ENCODE assay signal across 18 cellular contexts in genomic region chr6:42907336-42907735, GRCh38. TPM values are rescaled to one million over a fixed set of nuclear protein-coding genes. Genes with fewer than 3 reads are reported as not detected.
DNase-seq lines count a peak whose midpoint lies in the region; ATAC-seq and TF ChIP-seq lines count a peak whose summit lies in the region.
"Had no signal": no experiment of that assay in that cellular context is flagged by ENCODE, and none has a peak within 500 bp of the region (broad histone marks: within the 10 kb centered on the region; RNA-seq: fewer than 3 reads in every experiment).

No MANE protein-coding gene starts in this region.

- peaks cover 3% of the 10 kb centered on the region; the same call in 1 of the 2 replicates for H3F3A ChIP-seq in GM23338 (replicated peaks; ENCODE audit: low read depth)

- H3K79me2 ChIP-seq in GM23338 (replicated peaks; ENCODE audit: insufficient read depth), result no peaks in the 10 kb centered on the region

- DNase-seq in GM23338 (ENCODE audit: low spot score) (no peak), amniotic epithelial cell (ENCODE audit: low read depth) (peak; percentile 66), left cardiac atrium (no peak), omental fat pad (ENCODE audit: low spot score) (no peak), DMS53 (lab: John Stamatoyannopoulos, UW) (no peak), endodermal cell (no peak), middle frontal gyrus (ENCODE audit: extremely low spot score, low spot score) (no peak), HPDE6-E6E7 (ENCODE audit: extremely low spot score) (no peak)
- DNase-seq: C1 segment of cervical spinal cord, GDM1, GM23248, KG1, NCI-H1436, NCI-H2029 treated with DMSO at 0.1 percent for 48 hours, NCI-H774 had no signal

- H3K4me1 Mint-ChIP-seq in GM23338 (no peaks in the 10 kb centered on the region), endodermal cell (peaks cover 12% of the 10 kb centered on the region)

- H3K4me3 ChIP-seq in GM23338, result no peak overlapping the region
- H3K4me3 ChIP-seq in endodermal cell (ENCODE audit: low read length), result no peak overlapping the region
- H3K4me3 ChIP-seq: GM12878, GM23248 had no signal

- intact Hi-C loops in left cardiac atrium (cut with DNase I), result loop anchor here in 1 of 2 donors (5.0 kb wide), 1 partner anchor 235 kb away; no protein-coding TSS in a partner anchor

- no peak overlapping the region for H3K27ac Mint-ChIP-seq in GM23338
- H3K27ac Mint-ChIP-seq in endodermal cell, result no peak overlapping the region

- H3K4me2 ChIP-seq in GM23338, result no peak overlapping the region

- H3K9ac ChIP-seq in endodermal cell (ENCODE audit: extremely low read depth, low read length, poor library complexity, severe bottlenecking), result no peak overlapping the region
- H3K9ac ChIP-seq: GM23248 had no signal

- H3K9me3 ChIP-seq in endodermal cell (ENCODE audit: control insufficient read depth, low read length), result no peaks in the 10 kb centered on the region

- H3K27me3 Mint-ChIP-seq in GM23338 (ENCODE audit: insufficient read depth, low read depth, poor library complexity) (peaks cover 2% of the 10 kb centered on the region), endodermal cell (ENCODE audit: insufficient read depth) (no peaks in the 10 kb centered on the region)

- H4K20me1 ChIP-seq in GM23338 (replicated peaks; ENCODE audit: insufficient read depth), result no peaks in the 10 kb centered on the region

- H3K9me3 Mint-ChIP-seq in GM23338 (no peaks in the 10 kb centered on the region), endodermal cell (no peaks in the 10 kb centered on the region)

- no peaks in the 10 kb centered on the region for H3K9me2 ChIP-seq in GM23338 (ENCODE audit: insufficient read depth)

- H2AFZ ChIP-seq in GM23338, result peak overlapping the region; percentile 14; the same call in 1 of the 2 replicates
- H2AFZ ChIP-seq: GM23248 had no signal

- H3K27ac ChIP-seq in GM23338 (ENCODE audit: low read depth) (no peak overlapping the region), endodermal cell (ENCODE audit: low read depth, low read length) (no peak overlapping the region)
- H3K27ac ChIP-seq: GM23248 had no signal

- ATAC-seq in GM23338, result no peak
- ATAC-seq in left cardiac atrium, result peak; percentile 52 to 66
- ATAC-seq in omental fat pad (ENCODE audit: low FRiP score), result peak; percentile 42
- ATAC-seq: GM12878 had no signal

- no peaks in the 10 kb centered on the region for H3K36me3 Mint-ChIP-seq in GM23338 (ENCODE audit: low read depth)
- no peaks in the 10 kb centered on the region for H3K36me3 Mint-ChIP-seq in endodermal cell (ENCODE audit: low read depth)

- H3K27me3 ChIP-seq in GM23338 (ENCODE audit: insufficient read depth) (no peaks in the 10 kb centered on the region), endodermal cell (ENCODE audit: control insufficient read depth, insufficient read depth, low read length, poor library complexity, severe bottlenecking) (no peaks in the 10 kb centered on the region)

- H3K4me3 Mint-ChIP-seq in GM23338 (no peak overlapping the region), endodermal cell (no peak overlapping the region)

- 84 to 90% methylated on average over 2 to 5 of the region's 5 CpGs for WGBS in endodermal cell (ENCODE audit: insufficient coverage in 1 of 2, insufficient read length in 1 of 2), 2 experiments

- H3K36me3 ChIP-seq in GM23338 (ENCODE audit: insufficient read depth) (no peaks in the 10 kb centered on the region), endodermal cell (ENCODE audit: control insufficient read depth, insufficient read depth, low read length) (no peaks in the 10 kb centered on the region)

- no peaks in the 10 kb centered on the region; the same call in 1 of the 2 replicates for H3K4me1 ChIP-seq in GM23338 (ENCODE audit: insufficient read depth)
- no peaks in the 10 kb centered on the region for H3K4me1 ChIP-seq in endodermal cell (ENCODE audit: control insufficient read depth, insufficient read depth, low read length)

- TF ChIP-seq CTCF in GM23338 (conservative IDR thresholded peaks at IDR 0.05; ENCODE audit: low read depth in 2 of 2), result no peak
- TF ChIP-seq CTCF in omental fat pad (IDR thresholded peaks at IDR 0.05), result no peak
- TF ChIP-seq CTCF in endodermal cell (conservative IDR thresholded peaks at IDR 0.05), result no peak

TF ChIP-seq in GM23338, 12 proteins besides CTCF, POLR2A, EP300 and RAD21:
- no peak for TF ChIP-seq CREB1 (CRISPR knock-in tag; IDR thresholded peaks at IDR 0.05; ENCODE audit: low read depth)

RNA-seq across cellular contexts. Expression of gene PTCRA, which starts 8.5 kb away (rescaled TPM):
- total RNA-seq in GM23338 (2014; rRNA removed; shearing (Covaris generic)), result not detected in 2 replicates
- polyA plus RNA-seq in GM23338 (2016; fragmentation: Nextera tagmentation; extraction: Ambion mirVana), result 0.30 TPM in 1 of 2 replicates, not detected in the other
- total RNA-seq in left cardiac atrium (not detected), omental fat pad (under 1 TPM in 1 of 4 donors, not detected in 3; 0.72 TPM), endodermal cell (not detected)
- polyA plus RNA-seq in endodermal cell (2013, experiment 1 of 2), result not detected
- not detected for polyA plus RNA-seq in endodermal cell (2013, experiment 2 of 2)
- total RNA-seq: A673, GM23248, NCI-H460 had no signal
- polyA plus RNA-seq: GM23248 had no signal

RNA-seq across cellular contexts. Expression of gene CNPY3, which starts 21.9 kb away (rescaled TPM):
- 66.3 and 67.0 TPM in 2 replicates for total RNA-seq in GM23338 (2014; rRNA removed; shearing (Covaris generic))
- 68.5 and 74.5 TPM in 2 replicates for polyA plus RNA-seq in GM23338 (2016; fragmentation: Nextera tagmentation; extraction: Ambion mirVana)
- total RNA-seq in left cardiac atrium (10 to 100 TPM; 19.1 to 28.4 TPM), omental fat pad (10 to 100 TPM; 28.4 to 43.7 (median 32.6) TPM), endodermal cell (10 to 100 TPM; 72.7 to 73.6 TPM)
- 57.4 TPM for polyA plus RNA-seq in endodermal cell (2013, experiment 1 of 2)
- 50.6 TPM for polyA plus RNA-seq in endodermal cell (2013, experiment 2 of 2)

RNA-seq across cellular contexts. Expression of gene RPL7L1, which starts 27.9 kb away (rescaled TPM):
- 109 and 124 TPM in 2 replicates for total RNA-seq in GM23338 (2014; rRNA removed; shearing (Covaris generic))
- 82.1 and 86.9 TPM in 2 replicates for polyA plus RNA-seq in GM23338 (2016; fragmentation: Nextera tagmentation; extraction: Ambion mirVana)
- total RNA-seq in left cardiac atrium (10 to 100 TPM; 50.8 to 60.8 TPM), omental fat pad (100 to 1,000 TPM in 2 of 4 donors, 10 to 100 TPM in 2; 93.0 to 138 (median 105) TPM), endodermal cell (100 to 1,000 TPM; 112 to 114 TPM)
- polyA plus RNA-seq in endodermal cell (2013, experiment 1 of 2), result 91.1 TPM
- polyA plus RNA-seq in endodermal cell (2013, experiment 2 of 2), result 86.1 TPM

RNA-seq across cellular contexts. Expression of gene GNMT, which starts 53.2 kb away (rescaled TPM):
- total RNA-seq in GM23338 (2014; rRNA removed; shearing (Covaris generic)), result not detected in 2 replicates
- polyA plus RNA-seq in GM23338 (2016; fragmentation: Nextera tagmentation; extraction: Ambion mirVana), result 0.52 and 2.5 TPM in 2 replicates
- total RNA-seq in left cardiac atrium (under 1 TPM; 0.41 to 0.63 TPM), omental fat pad (1 to 10 TPM in 2 of 4 donors, under 1 TPM in 1, not detected in 1; 0.84 to 1.1 (median 1.0) TPM), endodermal cell (under 1 TPM; 0.75 to 0.84 TPM)
- 1.1 TPM for polyA plus RNA-seq in endodermal cell (2013, experiment 1 of 2)
- polyA plus RNA-seq in endodermal cell (2013, experiment 2 of 2), result 1.1 TPM
- total RNA-seq: GM23248, NCI-H460 had no signal
- polyA plus RNA-seq: GM23248 had no signal
